Comparison of ENCODE assay signal across 8 cellular contexts in genomic region chr15:22838292-22839042, GRCh38. TPM values are rescaled to one million over a fixed set of nuclear protein-coding genes. Genes with fewer than 3 reads are reported as not detected.
A peak's percentile ranks its signal among the peaks of the same experiment; 100 is the strongest.
DNase-seq lines count a peak whose midpoint lies in the region; ATAC-seq and TF ChIP-seq lines count a peak whose summit lies in the region.

TSS of gene NIPA2 (plus strand) at chr15:22838666. CDS start at chr15:22851732, 13,066 bp downstream.

- peaks cover 3% of the 10 kb centered on the region for H3K36me3 ChIP-seq in GM06990 (ENCODE audit: control insufficient read depth, insufficient read depth, low read length)

- H3K36me3 Mint-ChIP-seq in activated naive CD4-positive, alpha-beta T cell treated with anti-CD3 and anti-CD28 coated beads, Interleukin-2, amount 50 U/mL, for 24 hours = peaks cover 8% of the 10 kb centered on the region

- H3K27me3 Mint-ChIP-seq in activated naive CD4-positive, alpha-beta T cell treated with anti-CD3 and anti-CD28 coated beads, Interleukin-2, amount 50 U/mL, for 24 hours = no peaks in the 10 kb centered on the region

- ATAC-seq in HG02588 (IDR thresholded peaks at IDR 0.05; ENCODE audit: unreplicated experiment) (peak; percentile 77), SK-N-SH treated with all-trans-retinoic acid at 6 μM for 48 hours (peak; percentile 98)

- DNase-seq in GM06990 (ENCODE audit: extremely low read depth, insufficient read length) (peak; percentile 99), NCI-H1092 (lab: John Stamatoyannopoulos, UW) (peak; percentile 94), globus pallidus (ENCODE audit: low spot score) (peak; percentile 97), occipital lobe (lab: John Stamatoyannopoulos, UW) (peak; percentile 97)

- H3K4me1 Mint-ChIP-seq in activated naive CD4-positive, alpha-beta T cell treated with anti-CD3 and anti-CD28 coated beads, Interleukin-2, amount 50 U/mL, for 24 hours = peaks cover 27% of the 10 kb centered on the region

- H3K4me3 ChIP-seq in GM06990 (replicated peaks; ENCODE audit: low read depth, low read length) = peak within 1 kb of the TSS; percentile 94

- peak; percentile 15 for TF ChIP-seq CTCF in GM06990 (IDR thresholded peaks at IDR 0.05; ENCODE audit: insufficient read depth, low read length, poor library complexity, severe bottlenecking)

- H3K27ac ChIP-seq in temporal lobe (ENCODE audit: low read depth, low read length) = peak within 1 kb of the TSS; percentile 54

- H3K4me3 Mint-ChIP-seq in activated naive CD4-positive, alpha-beta T cell treated with anti-CD3 and anti-CD28 coated beads, Interleukin-2, amount 50 U/mL, for 24 hours = peak within 1 kb of the TSS; percentile 99

- H3K27ac Mint-ChIP-seq in activated naive CD4-positive, alpha-beta T cell treated with anti-CD3 and anti-CD28 coated beads, Interleukin-2, amount 50 U/mL, for 24 hours = peak within 1 kb of the TSS; percentile 93

- H3K27me3 ChIP-seq in GM06990 (replicated peaks; ENCODE audit: control insufficient read depth, insufficient read depth, low read length) = no peaks in the 10 kb centered on the region

- no peaks in the 10 kb centered on the region for H3K9me3 Mint-ChIP-seq in activated naive CD4-positive, alpha-beta T cell treated with anti-CD3 and anti-CD28 coated beads, Interleukin-2, amount 50 U/mL, for 24 hours

TF ChIP-seq in SK-N-SH treated with all-trans-retinoic acid at 6 μM for 48 hours, 23 proteins besides CTCF, POLR2A, EP300 and RAD21:
- TF ChIP-seq TCF4 (CRISPR knock-in tag; IDR thresholded peaks at IDR 0.05; ENCODE audit: borderline replicate concordance) (no peak), RARB (CRISPR knock-in tag; IDR thresholded peaks at IDR 0.05) (no peak), GLIS3 (CRISPR knock-in tag; IDR thresholded peaks at IDR 0.05) (no peak), TOX (CRISPR knock-in tag; IDR thresholded peaks at IDR 0.05; ENCODE audit: borderline replicate concordance) (no peak), ISL1 (CRISPR knock-in tag; IDR thresholded peaks at IDR 0.05) (no peak), CREB5 (CRISPR knock-in tag; IDR thresholded peaks at IDR 0.05; ENCODE audit: low read depth) (no peak), ZFP3 (CRISPR knock-in tag; IDR thresholded peaks at IDR 0.05) (no peak), ZNF70 (CRISPR knock-in tag; IDR thresholded peaks at IDR 0.05) (no peak), PATZ1 (CRISPR knock-in tag; IDR thresholded peaks at IDR 0.05; ENCODE audit: borderline replicate concordance) (no peak), CSDC2 (CRISPR knock-in tag; IDR thresholded peaks at IDR 0.05) (no peak), ZNF8 (CRISPR knock-in tag; IDR thresholded peaks at IDR 0.05) (no peak), ZFP30 (CRISPR knock-in tag; IDR thresholded peaks at IDR 0.05) (no peak), CSRNP3 (CRISPR knock-in tag; IDR thresholded peaks at IDR 0.05) (no peak)
TF ChIP-seq in SK-N-SH treated with all-trans-retinoic acid at 6 μM for 48 hours: peak in this region for 0.

RNA-seq across cellular contexts. Expression of gene NIPA2, which starts in this region (rescaled TPM):
- total RNA-seq in occipital lobe (47.6 TPM), temporal lobe (34.7 TPM)

Comparison
In these comparisons a context has a peak if more than half of its experiments do, and no peak if none do; other contexts are left out.
1. Peak in every context shown above with its lines: DNase-seq, ATAC-seq, H3K4me3 ChIP-seq and H3K27ac ChIP-seq.